ENCODE assay signal across 9 cellular contexts in the genomic region with DNA sequence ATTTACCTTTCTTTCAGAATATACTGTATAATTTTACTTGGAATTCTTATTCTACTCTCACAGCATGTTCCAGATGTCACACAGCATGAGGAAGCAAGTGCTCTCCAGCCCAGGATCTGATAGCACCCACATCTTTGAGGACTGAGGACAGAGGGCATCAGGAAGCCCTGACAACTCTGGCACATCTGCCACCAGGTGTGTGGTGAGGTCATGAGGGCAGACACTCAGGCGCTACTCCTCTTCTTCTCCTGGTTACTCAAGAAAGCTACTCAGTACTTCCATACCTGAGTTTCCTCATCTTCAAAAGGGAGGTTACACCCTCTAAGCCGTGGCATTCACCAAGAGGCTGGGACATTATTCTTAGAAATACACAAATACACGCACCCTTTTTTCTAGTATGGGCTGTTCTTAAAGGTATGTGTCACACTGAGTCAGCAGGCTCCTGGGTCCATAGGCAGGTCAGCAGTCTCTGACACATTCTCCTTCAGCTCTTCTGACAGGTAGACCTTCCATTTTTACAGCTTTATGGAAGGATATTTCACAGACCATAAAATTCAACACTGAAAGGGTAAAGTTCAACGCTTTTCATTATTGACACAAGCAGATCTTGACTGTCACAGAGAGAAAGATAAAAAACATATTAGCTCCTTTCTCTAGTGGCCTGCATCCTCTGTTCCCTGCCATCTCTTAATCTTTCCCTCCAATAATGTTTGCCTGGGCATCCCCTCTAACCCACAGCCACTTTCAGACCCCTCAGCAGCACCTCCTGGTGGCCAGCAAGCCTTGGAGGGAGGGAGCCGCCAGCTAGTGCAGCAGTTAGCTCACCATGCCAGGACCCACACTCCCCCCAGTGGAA.
DNase-seq lines count a peak whose midpoint lies in the region; ATAC-seq and TF ChIP-seq lines count a peak whose summit lies in the region.
"Had no signal": no experiment of that assay in that cellular context is flagged by ENCODE, and none has a peak within 500 bp of the region (broad histone marks: within the 10 kb centered on the region; RNA-seq: fewer than 3 reads in every experiment).

No MANE protein-coding gene starts in this region.

- H3K27me3 ChIP-seq in H9 (ENCODE audit: insufficient read depth, low read length), result no peaks in the 10 kb centered on the region

- H2BK5ac ChIP-seq in H9 (ENCODE audit: insufficient read length, low read length), result no peak overlapping the region

- peak overlapping the region; percentile 12 for H2BK120ac ChIP-seq in H9 (ENCODE audit: low read depth, low read length, poor library complexity, severe bottlenecking)

- H3K18ac ChIP-seq in H9 (ENCODE audit: insufficient read length, low read depth, low read length), result peak overlapping the region; percentile 59

- no peak overlapping the region for H3K56ac ChIP-seq in H9 (ENCODE audit: insufficient read length, low read depth, low read length)

- no peaks in the 10 kb centered on the region; a peak in 1 of 7 replicates for H3K36me3 Mint-ChIP-seq in H9 (ENCODE audit: insufficient read depth in 1 of 3, low read depth in 3 of 3)
- H3K36me3 Mint-ChIP-seq: naive thymus-derived CD4-positive, alpha-beta T cell had no signal

- H3K9me3 ChIP-seq in H9 (ENCODE audit: control insufficient read depth, low read depth, low read length), result no peaks in the 10 kb centered on the region

- TF ChIP-seq CTCF in AG10803 (conservative IDR thresholded peaks at IDR 0.05; ENCODE audit: low read length) (peak; percentile 67), H9 (conservative IDR thresholded peaks at IDR 0.05) (peak; percentile 96)

- no peak overlapping the region for H3K4me2 ChIP-seq in H9 (ENCODE audit: insufficient read depth, insufficient read length, low read length)

- H3K79me2 ChIP-seq in H9 (ENCODE audit: insufficient read depth, low read length), result no peaks in the 10 kb centered on the region

- H4K8ac ChIP-seq in H9 (replicated peaks; ENCODE audit: insufficient read length, low read depth, low read length), result no peak overlapping the region

- H3K79me1 ChIP-seq in H9 (ENCODE audit: insufficient read depth, low read depth, low read length, poor library complexity, severe bottlenecking), result no peaks in the 10 kb centered on the region

- no peak overlapping the region for H3K4ac ChIP-seq in H9 (ENCODE audit: low read depth, low read length)

- H2AFZ ChIP-seq in H9 (ENCODE audit: low read length), result no peak overlapping the region

- no peak overlapping the region for H3K4me3 ChIP-seq in AG10803 (ENCODE audit: low read length)

- H2BK20ac ChIP-seq in H9 (ENCODE audit: low read depth, low read length, poor library complexity, severe bottlenecking), result peak overlapping the region; percentile 84

- peak overlapping the region in 2 of 3 experiments; percentile 88 to 94; a peak in 4 of 7 replicates for H3K27ac Mint-ChIP-seq in H9
- H3K27ac Mint-ChIP-seq: naive thymus-derived CD4-positive, alpha-beta T cell had no signal

- peak overlapping the region; percentile 64 for H2BK12ac ChIP-seq in H9 (ENCODE audit: insufficient read length, low read depth, low read length)

- no peaks in the 10 kb centered on the region for H4K20me1 ChIP-seq in H9 (ENCODE audit: control insufficient read depth, insufficient read depth, insufficient read length)

- H2BK15ac ChIP-seq in H9 (ENCODE audit: low read depth, low read length), result 0 out of 2 replicates have a peak overlapping the region, but pooled peaks have one; percentile 91

- H3K4me1 ChIP-seq in H9 (ENCODE audit: insufficient read depth, low read length), result peaks cover 13% of the 10 kb centered on the region; the same call in 1 of the 2 replicates

- no peak overlapping the region for H3K9ac ChIP-seq in H9 (ENCODE audit: extremely low read depth, insufficient read length, low read length)

- peak overlapping the region; percentile 93 for H3T11ph ChIP-seq in H9 (ENCODE audit: low read length)

- no peaks in the 10 kb centered on the region; a peak in 1 of 5 replicates for H3K9me3 Mint-ChIP-seq in H9

- DNase-seq in AG10803 (ENCODE audit: low read depth) (peak; percentile 55), H9 (peak; percentile 93), RPMI8226 (peak; percentile 40), caudate nucleus (lab: John Stamatoyannopoulos, UW) (peak in 9 of 61 donors; percentile 15 to 48 (median 39)), kidney tubule cell (ENCODE audit: low spot score) (peak; percentile 97)
- DNase-seq in stimulated activated CD8-positive, alpha-beta memory T cell treated with anti-CD3 and anti-CD28 coated beads, Interleukin-15, amount 100 ng/mL, for 48 hours (ENCODE audit: low read depth in 2 of 2), result peak; percentile 10 to 22

- H3K23ac ChIP-seq in H9 (ENCODE audit: insufficient read length, low read depth, low read length), result no peak overlapping the region

- ATAC-seq in HG02884 (IDR thresholded peaks at IDR 0.05; ENCODE audit: unreplicated experiment) (no peak), HG02981 (IDR thresholded peaks at IDR 0.05; ENCODE audit: unreplicated experiment) (no peak)
- ATAC-seq: naive thymus-derived CD4-positive, alpha-beta T cell had no signal

- no peaks in the 10 kb centered on the region for H3K23me2 ChIP-seq in H9 (ENCODE audit: insufficient read length, low read depth, low read length, poor library complexity, severe bottlenecking)

- H3K14ac ChIP-seq in H9 (ENCODE audit: insufficient read depth, low read length), result no peak overlapping the region

- H3K27me3 Mint-ChIP-seq in H9 (ENCODE audit: low read depth), result no peaks in the 10 kb centered on the region

- WGBS in H9 (ENCODE audit: extremely low coverage, insufficient read length, low lambda C conversion rate), result no CpG with 5 or more reads among the region's 5 CpGs

- H3K27ac ChIP-seq in H9 (ENCODE audit: insufficient read length, low read depth, low read length) (peak overlapping the region; percentile 55), caudate nucleus (ENCODE audit: low read depth, low read length) (peak overlapping the region; percentile 44)

- peaks cover 36 to 40% of the 10 kb centered on the region in 2 experiments for H3K4me1 Mint-ChIP-seq in H9

- H3K4me3 Mint-ChIP-seq in H9, result peak overlapping the region in 1 of 2 experiments; percentile 38; a peak in 1 of 5 replicates
- H3K4me3 Mint-ChIP-seq: naive thymus-derived CD4-positive, alpha-beta T cell had no signal

- H4K5ac ChIP-seq in H9 (ENCODE audit: insufficient read length, low read depth, low read length), result no peak overlapping the region

- H2AK5ac ChIP-seq in H9 (ENCODE audit: insufficient read length, low read length), result no peak overlapping the region

- H4K91ac ChIP-seq in H9 (ENCODE audit: insufficient read length, low read depth, low read length), result no peak overlapping the region
